In the genomic region with DNA sequence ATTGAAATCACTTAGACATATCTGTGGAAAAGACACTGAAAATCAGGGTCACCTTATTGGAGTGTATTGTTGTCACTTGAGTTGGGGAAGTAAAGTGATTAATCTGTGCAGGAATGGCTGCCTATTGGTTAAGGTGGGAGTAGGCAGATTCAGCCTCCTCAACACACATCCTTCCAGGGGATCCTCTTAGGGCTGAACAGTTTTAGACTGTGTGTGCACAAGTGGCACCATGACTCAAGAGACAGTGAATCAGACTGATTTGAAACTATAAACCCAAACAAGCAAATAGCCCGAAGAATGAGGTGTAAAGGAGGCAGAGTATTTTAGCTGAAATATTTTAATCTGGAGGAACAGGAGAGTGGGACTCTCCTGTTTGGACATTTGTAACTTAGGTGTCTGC, we compare ENCODE assay signal across 1 cellular context.
TF ChIP-seq lines count a peak whose summit lies in the region.

No MANE protein-coding gene starts in this region.

TF ChIP-seq in IMR-90, 13 proteins besides CTCF, POLR2A, EP300 and RAD21 (continued from another document):
- no peak for TF ChIP-seq MAFK (IDR thresholded peaks at IDR 0.05; ENCODE audit: low read depth, low read length)
